ENCODE assay signal across 26 cellular contexts in the genomic region with DNA sequence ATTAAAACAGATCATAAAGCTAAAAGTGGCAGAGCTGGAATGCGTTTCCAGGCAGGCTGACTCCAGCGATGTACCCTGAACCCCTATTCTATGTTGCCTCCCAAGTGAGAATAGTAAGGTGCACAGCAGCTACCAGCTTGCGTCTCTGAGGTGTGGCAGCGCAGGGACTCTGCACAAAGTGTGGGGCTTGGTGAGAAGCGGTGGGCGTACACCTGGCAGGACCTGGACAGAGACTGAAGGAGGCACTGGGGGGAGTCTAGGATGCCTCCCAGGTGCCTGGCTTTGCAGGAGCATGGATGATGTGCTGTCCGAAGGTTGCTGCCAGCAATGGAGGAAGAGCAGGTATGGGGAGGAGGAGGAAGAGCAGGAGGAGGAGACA. TPM values are rescaled to one million over a fixed set of nuclear protein-coding genes. Genes with fewer than 3 reads are reported as not detected.
A peak's percentile ranks its signal among the peaks of the same experiment; 100 is the strongest.
DNase-seq lines count a peak whose midpoint lies in the region; ATAC-seq and TF ChIP-seq lines count a peak whose summit lies in the region.
"Had no signal": no experiment of that assay in that cellular context is flagged by ENCODE, and none has a peak within 500 bp of the region (broad histone marks: within the 10 kb centered on the region; RNA-seq: fewer than 3 reads in every experiment).

No MANE protein-coding gene starts in this region.

- H2BK20ac ChIP-seq in H9 (ENCODE audit: low read depth, low read length, poor library complexity, severe bottlenecking), result no peak overlapping the region

- H3K27me3 Mint-ChIP-seq in H9 (ENCODE audit: low read depth), result no peaks in the 10 kb centered on the region
- H3K27me3 Mint-ChIP-seq: activated CD4-positive, alpha-beta memory T cell treated with anti-CD3 and anti-CD28 coated beads for 36 hours; T-helper 17 cell had no signal

- H4K20me1 ChIP-seq in H9 (ENCODE audit: control insufficient read depth, insufficient read depth, insufficient read length), result no peaks in the 10 kb centered on the region

- TF ChIP-seq CTCF in GM13976 (IDR thresholded peaks at IDR 0.05; ENCODE audit: borderline replicate concordance, control extremely low read depth, extremely low read depth, insufficient read depth, missing control alignments) (no peak), H9 (conservative IDR thresholded peaks at IDR 0.05) (no peak)

- no peak overlapping the region for H3K4me2 ChIP-seq in H9 (ENCODE audit: insufficient read depth, insufficient read length, low read length)
- H3K4me2 ChIP-seq in neuronal stem cell (ENCODE audit: insufficient read depth, low read length, poor library complexity, severe bottlenecking), result no peak overlapping the region
- H3K4me2 ChIP-seq: SK-N-SH, smooth muscle cell had no signal

- H2BK12ac ChIP-seq in H9 (ENCODE audit: insufficient read length, low read depth, low read length) (no peak overlapping the region), neuronal stem cell (ENCODE audit: low read length) (no peak overlapping the region)

- H2AK5ac ChIP-seq in H9 (ENCODE audit: insufficient read length, low read length), result no peak overlapping the region
- H2AK5ac ChIP-seq in neuronal stem cell (ENCODE audit: low read depth, low read length), result no peak overlapping the region

- H3K9me3 ChIP-seq in H9 (ENCODE audit: control insufficient read depth, low read depth, low read length) (no peaks in the 10 kb centered on the region), neuronal stem cell (replicated peaks in 1 of 2; ENCODE audit: control insufficient read depth in 2 of 2, insufficient read depth in 1 of 2, low read depth in 1 of 2, low read length in 2 of 2) (peaks cover 0 to 4% of the 10 kb centered on the region in 2 donors)
- H3K9me3 ChIP-seq: ovary, SK-N-SH had no signal

- in situ Hi-C loops in GM13976 (cut with MboI; ENCODE audit: low sequenced_read_pairs, unreplicated experiment), result no loop called here

- no peak overlapping the region for H3K4ac ChIP-seq in H9 (ENCODE audit: low read depth, low read length)
- no peak overlapping the region for H3K4ac ChIP-seq in neuronal stem cell (ENCODE audit: low read length)

- no peak overlapping the region for H3T11ph ChIP-seq in H9 (ENCODE audit: low read length)

- DNase-seq in GM13976 (ENCODE audit: low spot score) (peak; percentile 17), H9 (peak; percentile 23), iPS-NIHi11 (ENCODE audit: low spot score) (peak; percentile 5), neuronal stem cell (ENCODE audit: low spot score) (no peak)
- DNase-seq: activated CD4-positive, alpha-beta memory T cell treated with anti-CD3 and anti-CD28 coated beads for 36 hours; activated CD4-positive, CD25-positive, alpha-beta regulatory T cell treated with anti-CD3 and anti-CD28 coated beads, Interleukin-2, amount 50 U/mL, for 72 hours; activated naive CD4-positive, alpha-beta T cell treated with Interleukin-2 at 50 U/mL for 16 hours; activated T-cell treated with anti-CD3 and anti-CD28 coated beads, Interleukin-2, amount 50 U/mL, for 4 hours; DND-41; effector memory CD4-positive, alpha-beta T cell; erythroblast; foreskin keratinocyte; left cardiac atrium; mesendoderm; NCI-H1092; NCI-H1694 treated with DMSO at 0.1 percent for 48 hours; NCI-H524 treated with DMSO at 0.1 percent for 48 hours; retina; SK-N-SH; stimulated activated CD4-positive, alpha-beta T cell treated with anti-CD3 and anti-CD28 coated beads, Interleukin-2, amount 100 ng/mL, for 48 hours; T-helper 17 cell had no signal

- H3K4me1 ChIP-seq in H9 (ENCODE audit: insufficient read depth, low read length), result 0 out of 2 replicates have a peak, but pooled peaks cover 2% of the 10 kb centered on the region
- H3K4me1 ChIP-seq in neuronal stem cell (ENCODE audit: control insufficient read depth in 2 of 2, insufficient read depth in 1 of 2, low read depth in 1 of 2, low read length in 2 of 2), result peaks cover 0 to 4% of the 10 kb centered on the region in 2 donors
- H3K4me1 ChIP-seq: foreskin keratinocyte had no signal

- H2BK5ac ChIP-seq in H9 (ENCODE audit: insufficient read length, low read length) (no peak overlapping the region), neuronal stem cell (ENCODE audit: low read length) (no peak overlapping the region)

- H3K4me3 ChIP-seq in neuronal stem cell (ENCODE audit: low read length in 2 of 2), result no peak overlapping the region
- H3K4me3 ChIP-seq: ovary, smooth muscle cell had no signal

- H3K56ac ChIP-seq in H9 (ENCODE audit: insufficient read length, low read depth, low read length), result no peak overlapping the region

- ATAC-seq in HG03520 (IDR thresholded peaks at IDR 0.05; ENCODE audit: unreplicated experiment) (no peak), HG03139 (IDR thresholded peaks at IDR 0.05; ENCODE audit: unreplicated experiment) (no peak), HG02571 (IDR thresholded peaks at IDR 0.05; ENCODE audit: unreplicated experiment) (no peak)
- ATAC-seq: activated T-cell treated with anti-CD3 and anti-CD28 coated beads, Interleukin-2, amount 50 U/mL, for 4 hours; foreskin keratinocyte; left cardiac atrium; T-helper 17 cell had no signal

- no peaks in the 10 kb centered on the region for H3K9me3 Mint-ChIP-seq in H9
- H3K9me3 Mint-ChIP-seq: activated CD4-positive, alpha-beta memory T cell treated with anti-CD3 and anti-CD28 coated beads for 36 hours; activated T-cell treated with anti-CD3 and anti-CD28 coated beads, Interleukin-2, amount 50 U/mL, for 4 hours had no signal

- H3K27me3 ChIP-seq in H9 (ENCODE audit: insufficient read depth, low read length) (no peaks in the 10 kb centered on the region), neuronal stem cell (ENCODE audit: control insufficient read depth in 3 of 3, insufficient read depth in 3 of 3, low read depth in 1 of 3, low read length in 3 of 3) (no peaks in the 10 kb centered on the region)
- H3K27me3 ChIP-seq: foreskin keratinocyte, ovary had no signal

- no peak overlapping the region for H4K5ac ChIP-seq in H9 (ENCODE audit: insufficient read length, low read depth, low read length)

- H3K18ac ChIP-seq in H9 (ENCODE audit: insufficient read length, low read depth, low read length), result no peak overlapping the region
- no peak overlapping the region for H3K18ac ChIP-seq in neuronal stem cell (ENCODE audit: low read length)

- H2BK15ac ChIP-seq in H9 (ENCODE audit: low read depth, low read length), result no peak overlapping the region
- peak overlapping the region; percentile 35 for H2BK15ac ChIP-seq in neuronal stem cell (ENCODE audit: low read length)

- H3K79me2 ChIP-seq in H9 (ENCODE audit: insufficient read depth, low read length), result no peaks in the 10 kb centered on the region

- H3K36me3 Mint-ChIP-seq in H9 (ENCODE audit: insufficient read depth in 1 of 3, low read depth in 3 of 3), result peaks cover 11 to 20% (median 20%) of the 10 kb centered on the region in 3 experiments

- H2BK120ac ChIP-seq in H9 (ENCODE audit: low read depth, low read length, poor library complexity, severe bottlenecking) (no peak overlapping the region), neuronal stem cell (ENCODE audit: low read depth, low read length) (no peak overlapping the region)

- H3K23me2 ChIP-seq in H9 (ENCODE audit: insufficient read length, low read depth, low read length, poor library complexity, severe bottlenecking), result no peaks in the 10 kb centered on the region

- H3K27ac ChIP-seq in H9 (ENCODE audit: insufficient read length, low read depth, low read length) (no peak overlapping the region), neuronal stem cell (replicated peaks; ENCODE audit: low read length) (no peak overlapping the region)
- H3K27ac ChIP-seq: foreskin keratinocyte, ovary had no signal

- no peak overlapping the region for H4K91ac ChIP-seq in H9 (ENCODE audit: insufficient read length, low read depth, low read length)
- no peak overlapping the region for H4K91ac ChIP-seq in neuronal stem cell (ENCODE audit: low read depth, low read length, poor library complexity)

- H3K79me1 ChIP-seq in H9 (ENCODE audit: insufficient read depth, low read depth, low read length, poor library complexity, severe bottlenecking) (no peaks in the 10 kb centered on the region), neuronal stem cell (ENCODE audit: low read depth, low read length) (no peaks in the 10 kb centered on the region)

- H3K27ac Mint-ChIP-seq in H9, result peak overlapping the region in 2 of 3 experiments; percentile 59 to 82; a peak in 3 of 7 replicates
- H3K27ac Mint-ChIP-seq: activated CD4-positive, alpha-beta memory T cell treated with anti-CD3 and anti-CD28 coated beads for 36 hours; T-helper 17 cell had no signal

- peaks cover 0 to 2% of the 10 kb centered on the region in 2 donors for H3K36me3 ChIP-seq in neuronal stem cell (replicated peaks in 1 of 2; ENCODE audit: control insufficient read depth in 2 of 2, insufficient read depth in 2 of 2, low read length in 2 of 2)
- H3K36me3 ChIP-seq: ovary had no signal

- H3K4me3 Mint-ChIP-seq in H9, result no peak overlapping the region
- H3K4me3 Mint-ChIP-seq: activated CD4-positive, alpha-beta memory T cell treated with anti-CD3 and anti-CD28 coated beads for 36 hours; activated T-cell treated with anti-CD3 and anti-CD28 coated beads, Interleukin-2, amount 50 U/mL, for 4 hours; T-helper 17 cell had no signal

- H3K4me1 Mint-ChIP-seq in H9, result peaks cover 8 to 24% of the 10 kb centered on the region in 2 experiments

- H2AFZ ChIP-seq in H9 (ENCODE audit: low read length) (no peak overlapping the region), neuronal stem cell (ENCODE audit: low read length) (no peak overlapping the region)

- WGBS in H9 (ENCODE audit: extremely low coverage, insufficient read length, low lambda C conversion rate), result no CpG with 5 or more reads among the region's 7 CpGs
- WGBS in neuronal stem cell (ENCODE audit: extremely low coverage in 2 of 2, insufficient read length in 2 of 2, insufficient replicate concordance in 1 of 2), 2 donors, result no CpG with 5 or more reads among the region's 7 CpGs

- H3K23ac ChIP-seq in H9 (ENCODE audit: insufficient read length, low read depth, low read length), result no peak overlapping the region
- H3K23ac ChIP-seq in neuronal stem cell (ENCODE audit: low read depth, low read length, poor library complexity), result no peak overlapping the region

- no peak overlapping the region for H4K8ac ChIP-seq in H9 (replicated peaks; ENCODE audit: insufficient read length, low read depth, low read length)
- no peak overlapping the region for H4K8ac ChIP-seq in neuronal stem cell (ENCODE audit: low read depth, low read length)

- no peak overlapping the region for H3K9ac ChIP-seq in H9 (ENCODE audit: extremely low read depth, insufficient read length, low read length)
- no peak overlapping the region for H3K9ac ChIP-seq in neuronal stem cell (ENCODE audit: low read depth, low read length, poor library complexity)
- H3K9ac ChIP-seq: SK-N-SH had no signal

- no peak overlapping the region for H3K14ac ChIP-seq in H9 (ENCODE audit: insufficient read depth, low read length)
- no peak overlapping the region for H3K14ac ChIP-seq in neuronal stem cell (ENCODE audit: low read length)

RNA-seq across cellular contexts. Expression of gene AMPD3, which starts 42.9 kb away (rescaled TPM):
- total RNA-seq in H9 (2021), result 4.6 and 5.9 TPM in 2 replicates
- polyA plus RNA-seq in neuronal stem cell (2013, experiment 1 of 2), result 0.99 TPM
- polyA plus RNA-seq in neuronal stem cell (2013, experiment 2 of 2), result 1.2 TPM

RNA-seq across cellular contexts. Expression of gene RNF141, which starts 43.0 kb away (rescaled TPM):
- total RNA-seq in H9 (2021), result 23.7 and 24.7 TPM in 2 replicates
- 27.1 TPM for polyA plus RNA-seq in neuronal stem cell (2013, experiment 1 of 2)
- polyA plus RNA-seq in neuronal stem cell (2013, experiment 2 of 2), result 26.4 TPM
